19 cellular contexts compared by ENCODE assay signal in genomic region chr6:71908162-71908765, GRCh38. TPM values are rescaled to one million over a fixed set of nuclear protein-coding genes. Genes with fewer than 3 reads are reported as not detected.
DNase-seq lines count a peak whose midpoint lies in the region; ATAC-seq, FAIRE-seq and TF ChIP-seq lines count a peak whose summit lies in the region.
"Had no signal": no experiment of that assay in that cellular context is flagged by ENCODE, and none has a peak within 500 bp of the region (broad histone marks: within the 10 kb centered on the region; RNA-seq: fewer than 3 reads in every experiment).

No MANE protein-coding gene starts in this region.

- no peak overlapping the region for H3K27ac ChIP-seq in hepatocyte
- H3K27ac ChIP-seq: RWPE1, thyroid gland had no signal

- no peaks in the 10 kb centered on the region for H3K4me1 ChIP-seq in hepatocyte (ENCODE audit: insufficient read depth)
- H3K4me1 ChIP-seq: thyroid gland had no signal

- H3K36me3 ChIP-seq in hepatocyte (replicated peaks; ENCODE audit: insufficient read depth, low read depth): no peaks in the 10 kb centered on the region
- H3K36me3 ChIP-seq: thyroid gland had no signal

- FAIRE-seq in GM19239 (lab: Jason Lieb, UNC): no peak
- FAIRE-seq: bronchial epithelial cell, D721Med had no signal

- no peak for TF ChIP-seq CTCF in hepatocyte (IDR thresholded peaks at IDR 0.05; ENCODE audit: poor library complexity)

- no peaks in the 10 kb centered on the region for H3K9me2 ChIP-seq in hepatocyte (replicated peaks; ENCODE audit: insufficient read depth)

- H3K27me3 ChIP-seq in hepatocyte: no peaks in the 10 kb centered on the region
- H3K27me3 ChIP-seq: thyroid gland had no signal

- H2AFZ ChIP-seq in hepatocyte: no peak overlapping the region

- ATAC-seq in GM18511 (IDR thresholded peaks at IDR 0.05; ENCODE audit: unreplicated experiment): peak; percentile 74
- peak; percentile 76 for ATAC-seq in GM19463 (IDR thresholded peaks at IDR 0.05; ENCODE audit: unreplicated experiment)
- peak; percentile 79 for ATAC-seq in HG02884 (IDR thresholded peaks at IDR 0.05; ENCODE audit: unreplicated experiment)
- ATAC-seq in HG03571 (IDR thresholded peaks at IDR 0.05; ENCODE audit: unreplicated experiment): peak; percentile 53
- ATAC-seq: natural killer cell had no signal

- H3K4me2 ChIP-seq in hepatocyte: no peak overlapping the region

- DNase-seq in GM19239 (ENCODE audit: insufficient read length, low spot score) (no peak), HuH-7.5 (ENCODE audit: low spot score) (no peak), hepatocyte (ENCODE audit: low spot score) (no peak)
- DNase-seq in activated T-cell treated with anti-CD3 and anti-CD28 coated beads, Interleukin-2, amount 50 U/mL, for 1 hour: no peak
- DNase-seq: activated CD4-positive, alpha-beta T cell treated with anti-CD3 and anti-CD28 coated beads for 1 hour; activated naive CD8-positive, alpha-beta T cell treated with anti-CD3 and anti-CD28 coated beads for 36 hours; foreskin fibroblast; natural killer cell; NCI-H2029; NCI-H82; thyroid gland had no signal

- no peaks in the 10 kb centered on the region for H4K20me1 ChIP-seq in hepatocyte (ENCODE audit: insufficient read depth, poor library complexity, severe bottlenecking)

- no peaks in the 10 kb centered on the region for H3K9me3 ChIP-seq in hepatocyte (ENCODE audit: low read depth)
- H3K9me3 ChIP-seq: thyroid gland had no signal

- 87% methylated on average over 4 of the region's 4 CpGs for WGBS in hepatocyte (ENCODE audit: low lambda C conversion rate, missing lambda C conversion rate)

- H3K79me2 ChIP-seq in hepatocyte: no peaks in the 10 kb centered on the region

- no peak overlapping the region for H3K4me3 ChIP-seq in hepatocyte
- H3K4me3 ChIP-seq: lung, thyroid gland had no signal

RNA-seq across cellular contexts. Expression of gene RIMS1, which starts 21.9 kb away (rescaled TPM):
- total RNA-seq in hepatocyte: 3.5 and 5.5 TPM in 2 replicates
- 0.45 and 1.9 TPM in 2 replicates for polyA plus RNA-seq in hepatocyte
- total RNA-seq: activated naive CD8-positive, alpha-beta T cell treated with anti-CD3 and anti-CD28 coated beads for 36 hours; natural killer cell had no signal
